1 cellular context compared by ENCODE assay signal in genomic region chr11:65927904-65928397, GRCh38.
A peak's percentile ranks its signal among the peaks of the same experiment; 100 is the strongest.
TF ChIP-seq lines count a peak whose summit lies in the region.

No MANE protein-coding gene starts in this region.

TF ChIP-seq in K562, 482 proteins besides CTCF, POLR2A, EP300 and RAD21 (continued from another document and continues in another):
- TF ChIP-seq CHD7 (IDR thresholded peaks at IDR 0.05; ENCODE audit: low read depth, low read length) (no peak), SPI1 (IDR thresholded peaks at IDR 0.05; ENCODE audit: borderline replicate concordance, low read depth, low read length) (no peak), ZSCAN29 (IDR thresholded peaks at IDR 0.05) (no peak), ZNF766 (CRISPR knock-in tag; conservative IDR thresholded peaks at IDR 0.05) (peak; percentile 73; the same call in 1 of the 2 replicates), U2AF1 (optimal IDR thresholded peaks at IDR 0.05; ENCODE audit: low read depth, low read length) (no peak), ZNF551 (CRISPR knock-in tag; IDR thresholded peaks at IDR 0.05) (no peak), ZKSCAN1 (IDR thresholded peaks at IDR 0.05; ENCODE audit: low read depth, low read length) (0 out of 2 replicates have a peak, but pooled peaks have one; percentile 42), BRD4 (IDR thresholded peaks at IDR 0.05) (no peak), RNF219 (CRISPR knock-in tag; IDR thresholded peaks at IDR 0.05) (no peak), NFRKB (IDR thresholded peaks at IDR 0.05; ENCODE audit: low read depth) (peak; percentile 55; the same call in 1 of the 2 replicates), ADNP (tag; IDR thresholded peaks at IDR 0.05) (no peak), TEAD2 (tag; IDR thresholded peaks at IDR 0.05) (no peak), L3MBTL2 (IDR thresholded peaks at IDR 0.05) (no peak), CXXC5 (CRISPR knock-in tag; IDR thresholded peaks at IDR 0.05) (no peak), PURB (CRISPR knock-in tag; IDR thresholded peaks at IDR 0.05; ENCODE audit: low read depth) (no peak), PBX2 (CRISPR knock-in tag; IDR thresholded peaks at IDR 0.05; ENCODE audit: low read depth) (no peak), PBX2 (tag; conservative IDR thresholded peaks at IDR 0.05; ENCODE audit: low read depth) (no peak), KLF13 (tag; IDR thresholded peaks at IDR 0.05; ENCODE audit: borderline replicate concordance, low read depth) (no peak), ZNF589 (CRISPR knock-in tag; IDR thresholded peaks at IDR 0.05; ENCODE audit: low read depth) (peak; percentile 78; the same call in 1 of the 2 replicates), HMG20B (CRISPR knock-in tag; IDR thresholded peaks at IDR 0.05) (no peak), CHAMP1 (IDR thresholded peaks at IDR 0.05) (no peak), XRCC3 (IDR thresholded peaks at IDR 0.05) (no peak), CHD4 (IDR thresholded peaks at IDR 0.05; ENCODE audit: insufficient read depth, insufficient replicate concordance, low read depth, low read length, poor library complexity, severe bottlenecking) (no peak), ZNF134 (CRISPR knock-in tag; conservative IDR thresholded peaks at IDR 0.05) (no peak), ZNF263 (CRISPR knock-in tag; IDR thresholded peaks at IDR 0.05; ENCODE audit: borderline replicate concordance) (no peak), POLR2G (IDR thresholded peaks at IDR 0.05; ENCODE audit: low read depth, low read length) (no peak), MAX (CRISPR knock-in tag; IDR thresholded peaks at IDR 0.05) (peak; percentile 13; the same call in 1 of the 2 replicates), SREBF2 (CRISPR knock-in tag; IDR thresholded peaks at IDR 0.05) (no peak), SP2 (IDR thresholded peaks at IDR 0.05; ENCODE audit: extremely low read depth, low read depth, low read length, poor library complexity, severe bottlenecking) (no peak), NONO (IDR thresholded peaks at IDR 0.05; ENCODE audit: low read depth in 2 of 2, low read length in 1 of 2) (no peak), ARID1B (IDR thresholded peaks at IDR 0.05) (peak; percentile 62), ZNF518B (CRISPR knock-in tag; IDR thresholded peaks at IDR 0.05) (no peak)
